ENCODE assay signal across 6 cellular contexts in genomic region chr6:155230986-155231385, GRCh38. TPM values are rescaled to one million over a fixed set of nuclear protein-coding genes. Genes with fewer than 3 reads are reported as not detected.
"Had no signal": no experiment of that assay in that cellular context is flagged by ENCODE, and none has a peak within 500 bp of the region (broad histone marks: within the 10 kb centered on the region; RNA-seq: fewer than 3 reads in every experiment).

No MANE protein-coding gene starts in this region.

RNA-seq across cellular contexts. Expression of gene CLDN20, which starts 32.8 kb away (rescaled TPM):
- total RNA-seq: GM23248, H4, H7, HT-29, IMR-90, K562 had no signal
